Comparison of ENCODE assay signal across 10 cellular contexts in the genomic region with DNA sequence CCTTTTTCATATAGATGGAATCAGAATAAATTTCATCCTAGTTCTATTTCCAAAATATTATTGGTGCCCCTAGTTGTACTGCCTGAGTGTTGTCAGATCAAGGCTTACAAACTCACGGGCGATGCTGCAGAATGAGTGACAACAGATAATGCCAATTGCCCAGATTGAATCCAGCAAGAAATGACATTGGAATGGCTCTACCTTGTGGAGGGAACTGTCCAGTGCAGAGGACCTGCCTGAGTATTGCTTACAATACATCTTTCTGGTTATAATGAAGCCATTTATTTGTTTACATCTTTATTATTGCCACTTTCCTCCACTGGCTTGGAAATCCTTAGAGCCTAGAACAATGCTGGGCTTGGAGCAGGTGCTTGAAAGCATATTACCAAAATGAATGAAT. TPM values are rescaled to one million over a fixed set of nuclear protein-coding genes. Genes with fewer than 3 reads are reported as not detected.
DNase-seq lines count a peak whose midpoint lies in the region; ATAC-seq, FAIRE-seq and TF ChIP-seq lines count a peak whose summit lies in the region.
"Had no signal": no experiment of that assay in that cellular context is flagged by ENCODE, and none has a peak within 500 bp of the region (broad histone marks: within the 10 kb centered on the region; RNA-seq: fewer than 3 reads in every experiment).

No MANE protein-coding gene starts in this region.

- no peaks in the 10 kb centered on the region for H3K36me3 Mint-ChIP-seq in GM23338 (ENCODE audit: low read depth)
- H3K36me3 Mint-ChIP-seq in effector memory CD8-positive, alpha-beta T cell (ENCODE audit: insufficient read depth), result peaks cover 6% of the 10 kb centered on the region

- ATAC-seq in GM23338 (no peak), GM18870 (IDR thresholded peaks at IDR 0.05; ENCODE audit: unreplicated experiment) (no peak)
- ATAC-seq in effector memory CD8-positive, alpha-beta T cell (replicated peaks), result no peak

- H3F3A ChIP-seq in GM23338 (replicated peaks; ENCODE audit: low read depth), result no peaks in the 10 kb centered on the region

- H3K27ac ChIP-seq in 22Rv1 (no peak overlapping the region), GM23338 (ENCODE audit: low read depth) (no peak overlapping the region), kidney (ENCODE audit: low read depth in 2 of 2, low read length in 2 of 2) (peak overlapping the region in 1 of 2 donors; percentile 20)

- H3K27me3 Mint-ChIP-seq in GM23338 (ENCODE audit: insufficient read depth, low read depth, poor library complexity), result peaks cover 8% of the 10 kb centered on the region
- H3K27me3 Mint-ChIP-seq in effector memory CD8-positive, alpha-beta T cell, result peaks cover 0 to 13% of the 10 kb centered on the region in 2 donors
- H3K27me3 Mint-ChIP-seq: activated CD4-positive, alpha-beta T cell treated with anti-CD3 and anti-CD28 coated beads, Interleukin-2, amount 10 ng/mL, durations not matched to agents 7 days and 5 days had no signal

- in situ Hi-C loops in astrocyte of the cerebellum (cut with HindIII; ENCODE audit: low sequenced_read_pairs), result no loop called here

- no peaks in the 10 kb centered on the region for H3K27me3 ChIP-seq in GM23338 (ENCODE audit: insufficient read depth)

- peaks cover 19% of the 10 kb centered on the region for H3K4me1 Mint-ChIP-seq in GM23338
- peaks cover 15 to 22% of the 10 kb centered on the region in 2 donors for H3K4me1 Mint-ChIP-seq in effector memory CD8-positive, alpha-beta T cell (ENCODE audit: low read depth in 2 of 2)

- no peak overlapping the region for H2AFZ ChIP-seq in GM23338

- TF ChIP-seq CTCF in 22Rv1 (IDR thresholded peaks at IDR 0.05) (0 out of 2 replicates have a peak, but pooled peaks have one; percentile 13), GM23338 (conservative IDR thresholded peaks at IDR 0.05; ENCODE audit: low read depth in 2 of 2) (peak; percentile 20 to 36; a peak in 2 of 4 replicates), astrocyte of the cerebellum (IDR thresholded peaks at IDR 0.05; ENCODE audit: low read depth, low read length, missing control alignments) (peak; percentile 59), kidney (IDR thresholded peaks at IDR 0.05; ENCODE audit: borderline replicate concordance, extremely low read depth, insufficient read depth) (peak; percentile 27)

- no peaks in the 10 kb centered on the region for H3K4me1 ChIP-seq in GM23338 (ENCODE audit: insufficient read depth)
- peaks cover 25 to 29% of the 10 kb centered on the region in 2 donors for H3K4me1 ChIP-seq in kidney (ENCODE audit: control insufficient read depth in 1 of 2, insufficient read depth in 1 of 2, low read depth in 1 of 2, low read length in 2 of 2)

- H3K9me3 Mint-ChIP-seq in GM23338, result no peaks in the 10 kb centered on the region
- no peaks in the 10 kb centered on the region for H3K9me3 Mint-ChIP-seq in effector memory CD8-positive, alpha-beta T cell
- H3K9me3 Mint-ChIP-seq: activated CD4-positive, alpha-beta T cell treated with anti-CD3 and anti-CD28 coated beads, Interleukin-2, amount 10 ng/mL, durations not matched to agents 7 days and 5 days had no signal

- no peak for FAIRE-seq in kidney (lab: Jason Lieb, UNC)

- H3K27ac Mint-ChIP-seq in GM23338, result no peak overlapping the region
- H3K27ac Mint-ChIP-seq in effector memory CD8-positive, alpha-beta T cell, result no peak overlapping the region
- H3K27ac Mint-ChIP-seq: activated CD4-positive, alpha-beta T cell treated with anti-CD3 and anti-CD28 coated beads, Interleukin-2, amount 10 ng/mL, durations not matched to agents 7 days and 5 days had no signal

- H3K4me3 Mint-ChIP-seq in GM23338, result no peak overlapping the region
- no peak overlapping the region for H3K4me3 Mint-ChIP-seq in effector memory CD8-positive, alpha-beta T cell
- H3K4me3 Mint-ChIP-seq: activated CD4-positive, alpha-beta T cell treated with anti-CD3 and anti-CD28 coated beads, Interleukin-2, amount 10 ng/mL, durations not matched to agents 7 days and 5 days had no signal

- H3K9ac ChIP-seq in kidney (ENCODE audit: low read length in 2 of 2), result no peak overlapping the region

- intact Hi-C loops in kidney (cut with DNase I), result no loop called here

- no peak overlapping the region for H3K4me2 ChIP-seq in GM23338

- no peak for DNase-seq in GM23338 (ENCODE audit: low spot score)
- DNase-seq in astrocyte of the cerebellum (ENCODE audit: low read depth), result no peak
- DNase-seq in kidney, result no peak
- DNase-seq in stimulated activated naive CD4-positive, alpha-beta T cell treated with Interleukin-2 at 50 U/mL for 16 hours (lab: John Stamatoyannopoulos, UW), result no peak
- no peak for DNase-seq in DMS79 treated with DMSO at 0.1 percent for 48 hours (lab: John Stamatoyannopoulos, UW)
- no peak for DNase-seq in effector memory CD8-positive, alpha-beta T cell
- DNase-seq: activated CD4-positive, alpha-beta T cell treated with anti-CD3 and anti-CD28 coated beads, Interleukin-2, amount 10 ng/mL, durations not matched to agents 7 days and 5 days; stimulated activated CD4-positive, alpha-beta T cell treated with anti-CD3 and anti-CD28 coated beads, Interleukin-2, amount 100 ng/mL, for 24 hours had no signal

- H3K4me3 ChIP-seq in GM23338 (no peak overlapping the region), astrocyte of the cerebellum (ENCODE audit: low read depth, low read length) (no peak overlapping the region), kidney (ENCODE audit: low read length in 2 of 2) (no peak overlapping the region)

- no peaks in the 10 kb centered on the region for H3K36me3 ChIP-seq in GM23338 (ENCODE audit: insufficient read depth)
- H3K36me3 ChIP-seq in kidney (ENCODE audit: control insufficient read depth in 1 of 2, insufficient read depth in 2 of 2, low read length in 2 of 2), result no peaks in the 10 kb centered on the region

- no peaks in the 10 kb centered on the region for H3K9me3 ChIP-seq in kidney (ENCODE audit: control insufficient read depth in 1 of 2, low read length in 2 of 2)

- H3K9me2 ChIP-seq in GM23338 (ENCODE audit: insufficient read depth), result 0 out of 2 replicates have a peak, but pooled peaks cover 4% of the 10 kb centered on the region

- H4K20me1 ChIP-seq in GM23338 (replicated peaks; ENCODE audit: insufficient read depth), result no peaks in the 10 kb centered on the region

- H3K79me2 ChIP-seq in GM23338 (replicated peaks; ENCODE audit: insufficient read depth), result no peaks in the 10 kb centered on the region

TF ChIP-seq in GM23338, 12 proteins besides CTCF, POLR2A, EP300 and RAD21 (continues in another document):
- TF ChIP-seq, protein P1, sequence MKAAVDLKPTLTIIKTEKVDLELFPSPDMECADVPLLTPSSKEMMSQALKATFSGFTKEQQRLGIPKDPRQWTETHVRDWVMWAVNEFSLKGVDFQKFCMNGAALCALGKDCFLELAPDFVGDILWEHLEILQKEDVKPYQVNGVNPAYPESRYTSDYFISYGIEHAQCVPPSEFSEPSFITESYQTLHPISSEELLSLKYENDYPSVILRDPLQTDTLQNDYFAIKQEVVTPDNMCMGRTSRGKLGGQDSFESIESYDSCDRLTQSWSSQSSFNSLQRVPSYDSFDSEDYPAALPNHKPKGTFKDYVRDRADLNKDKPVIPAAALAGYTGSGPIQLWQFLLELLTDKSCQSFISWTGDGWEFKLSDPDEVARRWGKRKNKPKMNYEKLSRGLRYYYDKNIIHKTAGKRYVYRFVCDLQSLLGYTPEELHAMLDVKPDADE (IDR thresholded peaks at IDR 0.05), result no peak
- no peak for TF ChIP-seq ZNF331 (CRISPR knock-in tag; IDR thresholded peaks at IDR 0.05; ENCODE audit: low read depth)
- TF ChIP-seq STAT1 (IDR thresholded peaks at IDR 0.05; ENCODE audit: unreplicated experiment), result no peak
- TF ChIP-seq ZNF114 (CRISPR knock-in tag; IDR thresholded peaks at IDR 0.05), result no peak
- no peak for TF ChIP-seq CREB1 (CRISPR knock-in tag; IDR thresholded peaks at IDR 0.05; ENCODE audit: low read depth)
- no peak for TF ChIP-seq POLR2AphosphoS5 (IDR thresholded peaks at IDR 0.05; ENCODE audit: low read depth)
- TF ChIP-seq REST (IDR thresholded peaks at IDR 0.05; ENCODE audit: unreplicated experiment), result no peak

RNA-seq across cellular contexts. Expression of gene IL1R2, which starts 7.8 kb away (rescaled TPM):
- total RNA-seq in GM23338 (2014; rRNA removed; shearing (Covaris generic)), result not detected in 2 replicates
- polyA plus RNA-seq in GM23338 (2016; fragmentation: Nextera tagmentation; extraction: Ambion mirVana), result not detected in 2 replicates
- 20.0 TPM for total RNA-seq in kidney
- 11.2 TPM for polyA plus RNA-seq in kidney (ENCODE audit: insufficient read depth, low read depth, low replicate concordance)

Comparison
In these comparisons a context has a peak if more than half of its experiments do, and no peak if none do; other contexts are left out.
1. RNA of gene IL1R2, which starts 7.8 kb away (total RNA-seq): 20.0 TPM in kidney (single experiment); not detected in GM23338; every median in the first group is over 10 times any median in the second.
2. Peak in every context shown above with its lines, with median percentiles within 50 percentile points of each other: CTCF ChIP-seq.